ENCODE assay signal across 25 cellular contexts in genomic region chr5:160259341-160259740, GRCh38. TPM values are rescaled to one million over a fixed set of nuclear protein-coding genes. Genes with fewer than 3 reads are reported as not detected.
"Had no signal": no experiment of that assay in that cellular context is flagged by ENCODE, and none has a peak within 500 bp of the region (broad histone marks: within the 10 kb centered on the region; RNA-seq: fewer than 3 reads in every experiment).

No MANE protein-coding gene starts in this region.

- H3K4me1 Mint-ChIP-seq: activated CD4-positive, alpha-beta T cell treated with anti-CD3 and anti-CD28 coated beads, Interleukin-2, amount 10 ng/mL, durations not matched to agents 24 days and 14 days; activated CD8-positive, alpha-beta memory T cell treated with anti-CD3 and anti-CD28 coated beads, Interleukin-2, amount 10 ng/mL, durations not matched to agents 7 days and 5 days; activated naive CD8-positive, alpha-beta T cell treated with anti-CD3 and anti-CD28 coated beads, Interleukin-2, amount 50 U/mL, for 24 hours had no signal

- H3K36me3 ChIP-seq: ascending aorta, MG63 had no signal

- H3K4me1 ChIP-seq: ascending aorta, body of pancreas had no signal

- H3K9me3 Mint-ChIP-seq: activated B cell treated with CpG ODN at 0.5 μM for 24 hours; activated CD4-positive, alpha-beta T cell treated with anti-CD3 and anti-CD28 coated beads, Interleukin-2, amount 10 ng/mL, durations not matched to agents 24 days and 14 days; activated naive CD4-positive, alpha-beta T cell treated with anti-CD3 and anti-CD28 coated beads, Interleukin-2, amount 50 U/mL, for 72 hours; activated naive CD8-positive, alpha-beta T cell treated with anti-CD3 and anti-CD28 coated beads, Interleukin-2, amount 50 U/mL, for 24 hours; activated T-cell treated with anti-CD3 and anti-CD28 coated beads, Interleukin-2, amount 50 U/mL, for 24 hours; T-helper 1 cell treated with Interleukin-12 subunit alpha and Interleukin-12 subunit beta and Interleukin-4 antibody, amounts not matched to agents 30 μg/mL and 1 μg/mL, for 36 hours had no signal

- H3K4me3 Mint-ChIP-seq: activated B cell treated with CpG ODN at 0.5 μM for 24 hours; activated CD4-positive, alpha-beta T cell treated with anti-CD3 and anti-CD28 coated beads, Interleukin-2, amount 10 ng/mL, durations not matched to agents 24 days and 14 days; activated CD8-positive, alpha-beta memory T cell treated with anti-CD3 and anti-CD28 coated beads, Interleukin-2, amount 10 ng/mL, durations not matched to agents 7 days and 5 days; activated naive CD8-positive, alpha-beta T cell treated with anti-CD3 and anti-CD28 coated beads, Interleukin-2, amount 50 U/mL, for 24 hours; activated T-cell treated with anti-CD3 and anti-CD28 coated beads, Interleukin-2, amount 50 U/mL, for 24 hours; T-helper 1 cell treated with Interleukin-12 subunit alpha and Interleukin-12 subunit beta and Interleukin-4 antibody, amounts not matched to agents 30 μg/mL and 1 μg/mL, for 36 hours had no signal

- ATAC-seq: activated CD8-positive, alpha-beta memory T cell treated with anti-CD3 and anti-CD28 coated beads, Interleukin-2, amount 10 ng/mL, durations not matched to agents 7 days and 5 days; activated naive CD4-positive, alpha-beta T cell treated with anti-CD3 and anti-CD28 coated beads, Interleukin-2, amount 50 U/mL, for 72 hours; activated naive CD8-positive, alpha-beta T cell treated with anti-CD3 and anti-CD28 coated beads, Interleukin-2, amount 50 U/mL, for 24 hours; body of pancreas; PC-3 had no signal

- H3K27me3 ChIP-seq: ascending aorta, body of pancreas, MG63 had no signal

- H3K9me3 ChIP-seq: ascending aorta, body of pancreas, MG63 had no signal

- DNase-seq: activated B cell treated with CpG ODN at 0.5 μM for 24 hours; activated CD4-positive, alpha-beta T cell treated with anti-CD3 and anti-CD28 coated beads for 1 hour; activated CD4-positive, alpha-beta T cell treated with anti-CD3 and anti-CD28 coated beads, Interleukin-2, amount 10 ng/mL, durations not matched to agents 24 days and 14 days; activated CD4-positive, alpha-beta T cell treated with anti-CD3 and anti-CD28 coated beads, Interleukin-2, amount 50 U/mL, for 48 hours; activated CD8-positive, alpha-beta memory T cell treated with anti-CD3 and anti-CD28 coated beads, Interleukin-2, amount 10 ng/mL, durations not matched to agents 7 days and 5 days; activated effector memory CD4-positive, alpha-beta T cell treated with anti-CD3 and anti-CD28 coated beads, Interleukin-2, amount 50 U/mL, for 16 hours; activated naive CD4-positive, alpha-beta T cell treated with Interleukin-2 at 50 U/mL for 16 hours; activated naive CD8-positive, alpha-beta T cell treated with anti-CD3 and anti-CD28 coated beads, Interleukin-2, amount 50 U/mL, for 24 hours; activated T-cell treated with anti-CD3 and anti-CD28 coated beads, Interleukin-2, amount 50 U/mL, for 24 hours; amniotic stem cell; body of pancreas; MG63; MV-4-11; NCI-H1092 treated with DMSO at 0.1 percent for 48 hours; NCI-H1436; NCI-H1694 treated with DMSO at 0.1 percent for 48 hours; NCI-H2029 treated with DMSO at 0.1 percent for 48 hours; NCI-H524; PC-3; SHP77 had no signal

- H3K27ac ChIP-seq: ascending aorta, body of pancreas, KMS-11 had no signal

- H3K27me3 Mint-ChIP-seq: activated CD4-positive, alpha-beta T cell treated with anti-CD3 and anti-CD28 coated beads, Interleukin-2, amount 10 ng/mL, durations not matched to agents 24 days and 14 days had no signal

- H3K4me3 ChIP-seq: ascending aorta, body of pancreas, MG63 had no signal

- H3K27ac Mint-ChIP-seq: activated B cell treated with CpG ODN at 0.5 μM for 24 hours; activated CD4-positive, alpha-beta T cell treated with anti-CD3 and anti-CD28 coated beads, Interleukin-2, amount 10 ng/mL, durations not matched to agents 24 days and 14 days; activated CD8-positive, alpha-beta memory T cell treated with anti-CD3 and anti-CD28 coated beads, Interleukin-2, amount 10 ng/mL, durations not matched to agents 7 days and 5 days; activated naive CD8-positive, alpha-beta T cell treated with anti-CD3 and anti-CD28 coated beads, Interleukin-2, amount 50 U/mL, for 24 hours; activated T-cell treated with anti-CD3 and anti-CD28 coated beads, Interleukin-2, amount 50 U/mL, for 24 hours; T-helper 1 cell treated with Interleukin-12 subunit alpha and Interleukin-12 subunit beta and Interleukin-4 antibody, amounts not matched to agents 30 μg/mL and 1 μg/mL, for 36 hours had no signal

- H3K9ac ChIP-seq: KMS-11 had no signal

- H3K4me2 ChIP-seq: KMS-11 had no signal

- H3K36me3 Mint-ChIP-seq: activated CD8-positive, alpha-beta memory T cell treated with anti-CD3 and anti-CD28 coated beads, Interleukin-2, amount 10 ng/mL, durations not matched to agents 7 days and 5 days; activated naive CD4-positive, alpha-beta T cell treated with anti-CD3 and anti-CD28 coated beads, Interleukin-2, amount 50 U/mL, for 72 hours had no signal

RNA-seq across cellular contexts. Expression of gene FABP6, which starts 30.0 kb away (rescaled TPM):
- total RNA-seq: activated B cell treated with CpG ODN at 0.5 μM for 24 hours; activated CD4-positive, alpha-beta T cell treated with anti-CD3 and anti-CD28 coated beads, Interleukin-2, amount 10 ng/mL, durations not matched to agents 24 days and 14 days; activated CD8-positive, alpha-beta memory T cell treated with anti-CD3 and anti-CD28 coated beads, Interleukin-2, amount 10 ng/mL, durations not matched to agents 7 days and 5 days; activated naive CD4-positive, alpha-beta T cell treated with anti-CD3 and anti-CD28 coated beads, Interleukin-2, amount 50 U/mL, for 72 hours; ascending aorta; body of pancreas; bronchial epithelial cell; PC-3 had no signal

RNA-seq across cellular contexts. Expression of gene CCNJL, which starts 53.0 kb away (rescaled TPM):
- total RNA-seq: activated CD4-positive, alpha-beta T cell treated with anti-CD3 and anti-CD28 coated beads, Interleukin-2, amount 10 ng/mL, durations not matched to agents 24 days and 14 days; ascending aorta had no signal
